Comparison of ENCODE assay signal across 32 cellular contexts in the genomic region with DNA sequence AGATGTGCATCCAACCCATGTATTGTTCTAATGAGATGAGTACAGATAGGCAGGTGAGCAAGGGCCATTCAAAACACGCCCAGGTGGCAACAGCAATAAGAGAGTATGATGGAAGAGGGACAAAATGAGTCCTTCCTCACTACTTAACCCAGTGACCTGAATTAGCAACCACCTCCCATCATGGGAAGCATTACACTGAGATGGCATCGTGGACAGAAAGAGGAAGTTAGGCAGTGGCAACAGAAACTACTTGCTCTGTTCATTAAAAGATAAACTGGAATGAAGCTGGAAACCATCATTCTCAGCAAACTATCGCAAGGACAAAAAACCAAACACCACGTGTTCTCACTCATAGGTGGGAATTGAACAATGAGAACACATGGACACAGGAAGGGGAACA. TPM values are rescaled to one million over a fixed set of nuclear protein-coding genes. Genes with fewer than 3 reads are reported as not detected.
DNase-seq lines count a peak whose midpoint lies in the region; ATAC-seq and TF ChIP-seq lines count a peak whose summit lies in the region.
"Had no signal": no experiment of that assay in that cellular context is flagged by ENCODE, and none has a peak within 500 bp of the region (broad histone marks: within the 10 kb centered on the region; RNA-seq: fewer than 3 reads in every experiment).

No MANE protein-coding gene starts in this region.

- intact Hi-C loops in posterior vena cava (cut with DNase I) (no loop called here), left ventricle myocardium superior (cut with micrococcal nuclease) (no loop called here)

- H3K27ac ChIP-seq in RWPE2 (ENCODE audit: poor library complexity, severe bottlenecking) (peak overlapping the region; percentile 26), epithelial cell of prostate (peak overlapping the region; percentile 88)
- H3K27ac ChIP-seq: A549, adrenal gland, esophagus muscularis mucosa, hepatocyte, ovary, right atrium auricular region, uterus had no signal

- ATAC-seq in RWPE2 (ENCODE audit: low read depth), result no peak
- ATAC-seq in left ventricle myocardium superior, result no peak
- ATAC-seq: A549; activated CD4-positive, CD25-positive, alpha-beta regulatory T cell treated with anti-CD3 and anti-CD28 coated beads, Interleukin-2, amount 50 U/mL, for 24 hours; effector memory CD8-positive, alpha-beta T cell; stimulated activated effector memory CD8-positive, alpha-beta T cell treated with anti-CD3 and anti-CD28 coated beads, Interleukin-12 subunit alpha, Interleukin-12 subunit beta, amount 100 ng/mL, for 72 hours had no signal

- no peaks in the 10 kb centered on the region for H3K27me3 ChIP-seq in RWPE2 (ENCODE audit: insufficient read depth, poor library complexity, severe bottlenecking)
- H3K27me3 ChIP-seq in HAP-1 (ENCODE audit: low read depth), result no peaks in the 10 kb centered on the region
- H3K27me3 ChIP-seq: adrenal gland, esophagus muscularis mucosa, hepatocyte, ovary, right atrium auricular region, uterus had no signal

- no peaks in the 10 kb centered on the region for H3K9me3 ChIP-seq in RWPE2 (ENCODE audit: severe bottlenecking)
- H3K9me3 ChIP-seq in HAP-1, result no peaks in the 10 kb centered on the region
- H3K9me3 ChIP-seq: A549, adrenal gland, esophagus muscularis mucosa, ovary, right atrium auricular region, uterus had no signal

- H3K4me3 ChIP-seq in RWPE2 (ENCODE audit: severe bottlenecking), result no peak overlapping the region
- no peak overlapping the region for H3K4me3 ChIP-seq in HAP-1
- H3K4me3 ChIP-seq: A549, adrenal gland, esophagus muscularis mucosa, hepatocyte, ovary, right atrium auricular region, uterus had no signal

- no peak for TF ChIP-seq CTCF in RWPE2 (IDR thresholded peaks at IDR 0.05; ENCODE audit: poor library complexity, severe bottlenecking)

- H3K4me1 ChIP-seq in RWPE2 (ENCODE audit: insufficient read depth, poor library complexity, severe bottlenecking) (peaks cover 33% of the 10 kb centered on the region), HAP-1 (no peaks in the 10 kb centered on the region)
- H3K4me1 ChIP-seq: adrenal gland, esophagus muscularis mucosa, right atrium auricular region, uterus had no signal

- H3K36me3 ChIP-seq in RWPE2 (ENCODE audit: low read depth) (no peaks in the 10 kb centered on the region), HAP-1 (replicated peaks) (no peaks in the 10 kb centered on the region)
- H3K36me3 ChIP-seq: adrenal gland, esophagus muscularis mucosa, ovary, right atrium auricular region, uterus had no signal

- in situ Hi-C loops in HAP-1 (cut with MboI; ENCODE audit: low sequenced_read_pairs), result no loop called here

- DNase-seq in CD1c-positive myeloid dendritic cell (ENCODE audit: extremely low spot score), result peak; percentile 69
- DNase-seq in Kasumi-1 (lab: John Stamatoyannopoulos, UW), result peak; percentile 74 to 75
- no peak for DNase-seq in RWPE2 (ENCODE audit: low spot score)
- no peak for DNase-seq in epithelial cell of prostate (ENCODE audit: low read depth, low spot score)
- DNase-seq in posterior vena cava (ENCODE audit: low spot score), result no peak
- DNase-seq in left ventricle myocardium superior, result no peak
- DNase-seq in HAP-1 (ENCODE audit: low spot score in 2 of 2), result no peak
- DNase-seq in dedifferentiated amniotic fluid mesenchymal stem cell (ENCODE audit: extremely low spot score), result no peak
- DNase-seq: activated naive CD4-positive, alpha-beta T cell; activated T-cell treated with anti-CD3 and anti-CD28 coated beads, Interleukin-2, amount 50 U/mL, for 1 hour; adrenal gland; DND-41; effector memory CD8-positive, alpha-beta T cell; HCEC 1CT; immature natural killer cell; MM.1S; NCI-H1694; NCI-H2171 treated with DMSO at 0.1 percent for 48 hours; NCI-H524 treated with DMSO at 0.1 percent for 48 hours; NK-92 treated with Interleukin-12 subunit alpha and Interleukin-12 subunit beta, amount 100 ng/mL, for 24 hours; ovary; RPMI8226; stimulated activated CD4-positive, alpha-beta T cell treated with anti-CD3 and anti-CD28 coated beads, Interleukin-2, amount 100 ng/mL, for 48 hours; T-helper 9 cell; uterus had no signal

RNA-seq across cellular contexts. Expression of gene RXFP1, which starts 17.2 kb away (rescaled TPM):
- total RNA-seq in posterior vena cava (1 to 10 TPM; 7.8 to 9.3 TPM), left ventricle myocardium superior (not detected)
- total RNA-seq: B cell, esophagus muscularis mucosa, hepatocyte, right atrium auricular region had no signal

Comparison
In these comparisons a context has a peak if more than half of its experiments do, and no peak if none do; other contexts are left out.
1. DNase-seq: peak in CD1c-positive myeloid dendritic cell (single experiment) and Kasumi-1 (2 of 2); none in RWPE2 (single experiment), epithelial cell of prostate (single experiment), posterior vena cava (single experiment), left ventricle myocardium superior (single experiment), HAP-1 (0 of 2) and dedifferentiated amniotic fluid mesenchymal stem cell (single experiment).